In genomic region chr19:39434123-39435076, GRCh38 we compare ENCODE assay signal across 8 cellular contexts. TPM values are rescaled to one million over a fixed set of nuclear protein-coding genes. Genes with fewer than 3 reads are reported as not detected.
DNase-seq lines count a peak whose midpoint lies in the region; ATAC-seq and TF ChIP-seq lines count a peak whose summit lies in the region.

No MANE protein-coding gene starts in this region.

- H2BK12ac ChIP-seq in trophoblast cell (ENCODE audit: low read length) = no peak overlapping the region

- no peak overlapping the region for H3K23ac ChIP-seq in trophoblast cell (ENCODE audit: low read length)

- H3K27me3 ChIP-seq in esophagus squamous epithelium (no peaks in the 10 kb centered on the region), trophoblast cell (ENCODE audit: insufficient read depth, low read length) (no peaks in the 10 kb centered on the region)

- H2AK5ac ChIP-seq in trophoblast cell (ENCODE audit: low read length) = no peak overlapping the region

- peaks cover 6% of the 10 kb centered on the region for H3K79me1 ChIP-seq in trophoblast cell (ENCODE audit: low read length)

- intact Hi-C loops in esophagus squamous epithelium (cut with DNase I) = loop anchor here (10.0 kb wide), 1 partner anchor 100 kb away; the partner anchor contains the start of gene EID2B

- H2BK120ac ChIP-seq in trophoblast cell (ENCODE audit: insufficient read depth, low read length, poor library complexity) = no peak overlapping the region

- peaks cover 10% of the 10 kb centered on the region for H3K79me2 ChIP-seq in trophoblast cell (ENCODE audit: control insufficient read depth, insufficient read depth, low read length, poor library complexity)

- peaks cover 21% of the 10 kb centered on the region for H3K36me3 ChIP-seq in ES-I3 (ENCODE audit: insufficient read depth, low read length)
- peaks cover 21 to 35% (median 24%) of the 10 kb centered on the region in 3 donors for H3K36me3 ChIP-seq in esophagus squamous epithelium
- H3K36me3 ChIP-seq in trophoblast cell (ENCODE audit: control insufficient read depth in 1 of 2, insufficient read depth in 2 of 2, low read length in 2 of 2) = peaks cover 22 to 26% of the 10 kb centered on the region in 2 experiments

- H2AFZ ChIP-seq in trophoblast cell (ENCODE audit: insufficient read depth, low read length, poor library complexity) = no peak overlapping the region

- H3K4me1 ChIP-seq in ES-I3 (ENCODE audit: insufficient read depth, low read length) (peaks cover 13% of the 10 kb centered on the region; the same call in 1 of the 2 replicates), esophagus squamous epithelium (peaks cover 25 to 65% (median 40%) of the 10 kb centered on the region in 3 donors), trophoblast cell (ENCODE audit: control insufficient read depth in 1 of 2, insufficient read depth in 2 of 2, low read length in 2 of 2) (peaks cover 5 to 18% of the 10 kb centered on the region in 2 experiments)

- H3K4ac ChIP-seq in trophoblast cell (ENCODE audit: low read depth, low read length) = peak overlapping the region; percentile 78

- no peak overlapping the region for H4K91ac ChIP-seq in trophoblast cell (ENCODE audit: low read depth, low read length)

- H2BK5ac ChIP-seq in trophoblast cell (ENCODE audit: low read depth, low read length, poor library complexity) = no peak overlapping the region

- H3K27ac ChIP-seq in esophagus squamous epithelium = peak overlapping the region; percentile 88 to 95 (median 94)
- H3K27ac ChIP-seq in trophoblast cell (ENCODE audit: low read depth, low read length) = no peak overlapping the region

- 29 to 43% methylated on average over 10 of the region's 10 CpGs for WGBS in esophagus squamous epithelium, 2 donors
- WGBS in trophoblast cell (ENCODE audit: extremely low coverage, insufficient coverage, insufficient read length) = no CpG with 5 or more reads among the region's 10 CpGs

- ATAC-seq in HG03520 (IDR thresholded peaks at IDR 0.05; ENCODE audit: unreplicated experiment) (no peak), HG03442 (IDR thresholded peaks at IDR 0.05; ENCODE audit: unreplicated experiment) (no peak)

- no peak overlapping the region for H3K14ac ChIP-seq in trophoblast cell (ENCODE audit: low read length)

- peak overlapping the region; percentile 88 for H3K4me2 ChIP-seq in trophoblast cell (ENCODE audit: low read length)

- peak; percentile 69 for DNase-seq in RKO (ENCODE audit: low spot score)
- no peak for DNase-seq in esophagus squamous epithelium (lab: John Stamatoyannopoulos, UW)
- DNase-seq in trophoblast cell = no peak
- no peak for DNase-seq in T-helper 9 cell
- no peak for DNase-seq in NCI-H2227 treated with DMSO at 0.1 percent for 48 hours (lab: John Stamatoyannopoulos, UW)

- TF ChIP-seq CTCF in esophagus squamous epithelium (IDR thresholded peaks at IDR 0.05) = no peak

- H4K12ac ChIP-seq in trophoblast cell (ENCODE audit: low read depth, low read length) = no peak overlapping the region

- H3K18ac ChIP-seq in trophoblast cell (ENCODE audit: low read length) = no peak overlapping the region

- H3K9me3 ChIP-seq in ES-I3 (ENCODE audit: control insufficient read depth, insufficient read depth, low read length) (no peaks in the 10 kb centered on the region), esophagus squamous epithelium (no peaks in the 10 kb centered on the region), trophoblast cell (ENCODE audit: insufficient read depth, low read depth, low read length) (no peaks in the 10 kb centered on the region)

- H3K4me3 ChIP-seq in esophagus squamous epithelium = peak overlapping the region; percentile 78 to 98 (median 96)
- H3K4me3 ChIP-seq in trophoblast cell (ENCODE audit: low read depth, low read length) = peak overlapping the region; percentile 28

- peak overlapping the region; percentile 97 for H3K9ac ChIP-seq in ES-I3 (ENCODE audit: low read depth, low read length)
- peak overlapping the region; percentile 37 for H3K9ac ChIP-seq in trophoblast cell (ENCODE audit: low read length)

- no peak for TF ChIP-seq POLR2A in esophagus squamous epithelium (IDR thresholded peaks at IDR 0.05)

- H4K8ac ChIP-seq in trophoblast cell (ENCODE audit: low read depth, low read length) = no peak overlapping the region

RNA-seq across cellular contexts. Expression of gene RPS16, which starts 1.3 kb away (rescaled TPM):
- total RNA-seq in esophagus squamous epithelium = 1,000 to 10,000 TPM in 3 of 4 donors, 100 to 1,000 TPM in 1; 509 to 2,477 (median 1,257) TPM
- 3,136 and 3,193 TPM in 2 replicates for polyA plus RNA-seq in trophoblast cell (2013)

RNA-seq across cellular contexts. Expression of gene SUPT5H, which starts 11.0 kb away (rescaled TPM):
- 10 to 100 TPM; 39.5 to 80.3 (median 67.7) TPM for total RNA-seq in esophagus squamous epithelium
- 139 and 147 TPM in 2 replicates for polyA plus RNA-seq in trophoblast cell (2013)

RNA-seq across cellular contexts. Expression of gene PLEKHG2, which starts 21.9 kb away (rescaled TPM):
- 1 to 10 TPM; 4.8 to 9.3 (median 7.6) TPM for total RNA-seq in esophagus squamous epithelium
- polyA plus RNA-seq in trophoblast cell (2013) = 51.5 and 53.7 TPM in 2 replicates

RNA-seq across cellular contexts. Expression of gene ZFP36, which starts 27.8 kb away (rescaled TPM):
- 100 to 1,000 TPM in 3 of 4 donors, 10 to 100 TPM in 1; 72.1 to 230 (median 121) TPM for total RNA-seq in esophagus squamous epithelium
- polyA plus RNA-seq in trophoblast cell (2013) = 34.2 and 35.4 TPM in 2 replicates

RNA-seq across cellular contexts. Expression of gene MED29, which starts 43.2 kb away (rescaled TPM):
- 10 to 100 TPM; 11.8 to 20.1 (median 16.5) TPM for total RNA-seq in esophagus squamous epithelium
- polyA plus RNA-seq in trophoblast cell (2013) = 19.0 and 22.7 TPM in 2 replicates
